In genomic region chr1:6353605-6353947, GRCh38 we compare ENCODE assay signal across 14 cellular contexts. TPM values are rescaled to one million over a fixed set of nuclear protein-coding genes. Genes with fewer than 3 reads are reported as not detected.
DNase-seq lines count a peak whose midpoint lies in the region; ATAC-seq and TF ChIP-seq lines count a peak whose summit lies in the region.
"Had no signal": no experiment of that assay in that cellular context is flagged by ENCODE, and none has a peak within 500 bp of the region (broad histone marks: within the 10 kb centered on the region; RNA-seq: fewer than 3 reads in every experiment).

No MANE protein-coding gene starts in this region.

- H3K27ac ChIP-seq in esophagus (ENCODE audit: low read depth in 2 of 2, low read length in 1 of 2) (peak overlapping the region; percentile 44 to 73), tibial nerve (peak overlapping the region in 3 of 4 donors; percentile 18 to 51 (median 42)), uterus (no peak overlapping the region)
- H3K27ac ChIP-seq: BLaER1 had no signal

- WGBS in esophagus, 2 donors = 33 to 45% methylated on average over 6 of the region's 6 CpGs
- 36 to 43% methylated on average over 6 of the region's 6 CpGs for WGBS in tibial nerve, 2 donors

- peak overlapping the region; percentile 55 for H3K9ac ChIP-seq in mucosa of stomach (ENCODE audit: low read length)
- H3K9ac ChIP-seq: BLaER1 had no signal

- DNase-seq in T-helper 17 cell (no peak), tibial nerve (ENCODE audit: low spot score in 2 of 2) (no peak), uterus (no peak), GM03348 (ENCODE audit: low spot score) (no peak), cerebellum (ENCODE audit: low spot score) (no peak)
- DNase-seq: activated CD8-positive, alpha-beta memory T cell treated with anti-CD3 and anti-CD28 coated beads, Interleukin-2, amount 50 U/mL, for 48 hours; activated naive CD4-positive, alpha-beta T cell treated with Interleukin-2 at 50 U/mL for 16 hours; effector CD8-positive, alpha-beta T cell; NCI-H1092 treated with DMSO at 0.1 percent for 48 hours; occipital lobe had no signal

- TF ChIP-seq CTCF in tibial nerve (IDR thresholded peaks at IDR 0.05) = no peak
- no peak for TF ChIP-seq CTCF in uterus (IDR thresholded peaks at IDR 0.05)

- no peaks in the 10 kb centered on the region for H3K36me3 Mint-ChIP-seq in T-helper 17 cell (ENCODE audit: low read depth)

- H3K27me3 Mint-ChIP-seq in T-helper 17 cell = no peaks in the 10 kb centered on the region

- no peak overlapping the region for H3K4me3 Mint-ChIP-seq in T-helper 17 cell
- H3K4me3 Mint-ChIP-seq: T-helper 1 cell treated with Interleukin-12 subunit alpha and Interleukin-12 subunit beta and Interleukin-4 antibody, amounts not matched to agents 30 μg/mL and 1 μg/mL, for 36 hours had no signal

- H3K27ac Mint-ChIP-seq in T-helper 17 cell = peak overlapping the region; percentile 45
- H3K27ac Mint-ChIP-seq: T-helper 1 cell treated with Interleukin-12 subunit alpha and Interleukin-12 subunit beta and Interleukin-4 antibody, amounts not matched to agents 30 μg/mL and 1 μg/mL, for 36 hours had no signal

- peaks cover 15% of the 10 kb centered on the region for H3K4me1 Mint-ChIP-seq in T-helper 17 cell

- TF ChIP-seq POLR2A in tibial nerve (IDR thresholded peaks at IDR 0.05) (no peak), uterus (IDR thresholded peaks at IDR 0.05) (no peak)

- H3K4me3 ChIP-seq in esophagus (ENCODE audit: low read depth in 1 of 2, low read length in 2 of 2) (no peak overlapping the region), mucosa of stomach (ENCODE audit: low read length) (no peak overlapping the region), tibial nerve (no peak overlapping the region), uterus (no peak overlapping the region)
- H3K4me3 ChIP-seq: BLaER1 had no signal

- H3K9me3 ChIP-seq in T-helper 17 cell (ENCODE audit: control insufficient read depth, low read length, poor library complexity, severe bottlenecking) (no peaks in the 10 kb centered on the region), esophagus (ENCODE audit: control insufficient read depth in 2 of 2, insufficient read depth in 1 of 2, low read depth in 1 of 2, low read length in 1 of 2) (no peaks in the 10 kb centered on the region), mucosa of stomach (ENCODE audit: control insufficient read depth, low read length) (no peaks in the 10 kb centered on the region), tibial nerve (no peaks in the 10 kb centered on the region), uterus (no peaks in the 10 kb centered on the region)
- H3K9me3 ChIP-seq: BLaER1 had no signal

- intact Hi-C loops in uterus (cut with DNase I; ENCODE audit: low total_unique reads) = no loop called here

- H3K27me3 ChIP-seq in esophagus (ENCODE audit: control insufficient read depth in 1 of 2, insufficient read depth in 2 of 2, low read length in 2 of 2) (no peaks in the 10 kb centered on the region), mucosa of stomach (ENCODE audit: control insufficient read depth, insufficient read depth, low read length) (no peaks in the 10 kb centered on the region), tibial nerve (no peaks in the 10 kb centered on the region), uterus (no peaks in the 10 kb centered on the region)
- H3K27me3 ChIP-seq: BLaER1 had no signal

- no peak for ATAC-seq in T-helper 17 cell

- TF ChIP-seq EP300 in tibial nerve (IDR thresholded peaks at IDR 0.05) = no peak

- H3K36me3 ChIP-seq in esophagus (ENCODE audit: control insufficient read depth in 2 of 2, insufficient read depth in 2 of 2, low read length in 1 of 2) = no peaks in the 10 kb centered on the region
- no peaks in the 10 kb centered on the region for H3K36me3 ChIP-seq in mucosa of stomach (ENCODE audit: control insufficient read depth, insufficient read depth, low read length)
- peaks cover 0 to 8% (median 0%) of the 10 kb centered on the region in 3 donors for H3K36me3 ChIP-seq in tibial nerve
- H3K36me3 ChIP-seq in uterus = no peaks in the 10 kb centered on the region

- peaks cover 22 to 62% of the 10 kb centered on the region in 2 donors for H3K4me1 ChIP-seq in esophagus (ENCODE audit: control insufficient read depth in 2 of 2, insufficient read depth in 2 of 2, low read length in 1 of 2)
- H3K4me1 ChIP-seq in mucosa of stomach (ENCODE audit: control insufficient read depth, insufficient read depth, low read length) = peaks cover 54% of the 10 kb centered on the region
- peaks cover 0 to 42% (median 13%) of the 10 kb centered on the region in 4 donors for H3K4me1 ChIP-seq in tibial nerve
- H3K4me1 ChIP-seq in uterus = peaks cover 0 to 3% of the 10 kb centered on the region in 2 donors

RNA-seq across cellular contexts. Expression of gene ACOT7, which starts 40.0 kb away (rescaled TPM):
- total RNA-seq in T-helper 17 cell = 1 to 10 TPM; 4.9 to 7.1 TPM
- 10 to 100 TPM; 12.3 to 39.7 TPM for polyA plus RNA-seq in esophagus
- 10 to 100 TPM; 18.6 to 29.4 (median 23.2) TPM for total RNA-seq in tibial nerve
- total RNA-seq in uterus = 10 to 100 TPM in 2 of 4 donors, 1 to 10 TPM in 2; 7.4 to 27.6 (median 12.4) TPM
- total RNA-seq in cerebellum = 23.2 TPM

Comparison
In these comparisons a context has a peak if more than half of its experiments do, and no peak if none do; other contexts are left out.
1. H3K27ac ChIP-seq: peak in esophagus (2 of 2) and tibial nerve (3 of 4); none in uterus (0 of 2).